8 cellular contexts compared by ENCODE assay signal in the genomic region with DNA sequence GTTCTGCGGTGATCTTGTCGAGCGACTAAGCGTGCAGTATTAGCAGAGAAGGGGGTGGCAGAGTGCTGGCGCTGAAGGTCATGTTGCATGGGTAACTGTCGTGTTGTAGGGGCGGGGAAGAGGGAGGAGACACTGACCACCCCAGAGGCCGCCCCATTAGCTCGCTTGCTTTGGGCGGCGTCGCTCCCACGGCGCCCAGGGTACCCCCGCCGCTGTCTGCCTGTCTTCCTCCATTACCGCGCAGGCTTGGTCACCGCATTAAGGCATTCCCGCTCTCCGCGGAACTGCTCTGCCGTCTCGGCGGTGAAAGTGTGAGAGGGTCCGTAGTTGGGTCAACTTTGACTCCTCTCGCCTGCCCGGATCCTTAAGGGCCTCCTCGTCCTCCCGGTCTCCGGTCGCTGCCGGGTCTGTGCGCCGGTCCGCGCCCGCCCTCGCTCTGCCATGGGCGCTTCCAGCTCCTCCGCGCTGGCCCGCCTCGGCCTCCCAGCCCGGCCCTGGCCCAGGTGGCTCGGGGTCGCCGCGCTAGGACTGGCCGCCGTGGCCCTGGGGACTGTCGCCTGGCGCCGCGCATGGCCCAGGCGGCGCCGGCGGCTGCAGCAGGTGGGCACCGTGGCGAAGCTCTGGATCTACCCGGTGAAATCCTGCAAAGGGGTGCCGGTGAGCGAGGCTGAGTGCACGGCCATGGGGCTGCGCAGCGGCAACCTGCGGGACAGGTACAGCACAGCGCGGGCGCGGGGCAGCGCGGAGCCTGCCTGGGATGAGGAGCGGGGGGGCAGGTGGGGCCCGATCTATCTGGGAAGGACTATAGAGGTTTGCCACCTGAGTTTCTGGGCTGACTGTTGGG. TPM values are rescaled to one million over a fixed set of nuclear protein-coding genes. Genes with fewer than 3 reads are reported as not detected.
DNase-seq lines count a peak whose midpoint lies in the region; ATAC-seq and TF ChIP-seq lines count a peak whose summit lies in the region.

A gene (plus strand): TSS at position 232 of the 844 bp plus-strand sequence. CDS start 210 bp downstream, at position 442.

- POLR2A ChIA-PET in SK-N-SH (lab: Yijun Ruan, JAX): interaction anchor here (0.8 to 2.0 kb wide), 2 partner anchors 15 to 38 kb away, joined by 3 to 5 read pairs; a partner anchor contains a TSS

- no peaks in the 10 kb centered on the region for H3F3A ChIP-seq in SK-N-SH (replicated peaks; ENCODE audit: insufficient read depth)

- H3K4me2 ChIP-seq in SK-N-SH: peak within 1 kb of the TSS; percentile 80

- peak; percentile 78 for ATAC-seq in GM21447 (IDR thresholded peaks at IDR 0.05; ENCODE audit: unreplicated experiment)
- ATAC-seq in lung (ENCODE audit: insufficient read depth, low FRiP score): peak; percentile 92

- H3K27me3 ChIP-seq in HUES48 (ENCODE audit: control insufficient read depth, insufficient read depth, low read length) (peaks cover 47% of the 10 kb centered on the region), SK-N-SH (ENCODE audit: insufficient read depth) (no peaks in the 10 kb centered on the region), lung (ENCODE audit: control insufficient read depth, insufficient read depth) (no peaks in the 10 kb centered on the region), subcutaneous abdominal adipose tissue (ENCODE audit: control insufficient read depth in 5 of 5, insufficient read depth in 4 of 5, low read length in 5 of 5) (peaks cover 0 to under 1% (median 0%) of the 10 kb centered on the region in 5 donors)

- CTCF ChIA-PET in SK-N-SH (lab: Yijun Ruan, JAX): interaction anchor here (0.5 to 3.5 kb wide), 13 partner anchors 12 to 1300 kb away, joined by 3 to 31 read pairs (median 4); no protein-coding TSS in a partner anchor

- H3K27me3 Mint-ChIP-seq in endothelial cell (ENCODE audit: unreplicated experiment): peaks cover 11% of the 10 kb centered on the region

- TF ChIP-seq CTCF in SK-N-SH (IDR thresholded peaks at IDR 0.05): no peak
- no peak for TF ChIP-seq CTCF in endothelial cell (IDR thresholded peaks at IDR 0.05; ENCODE audit: unreplicated experiment)
- TF ChIP-seq CTCF in lung (IDR thresholded peaks at IDR 0.05; ENCODE audit: control extremely low read depth, extremely low read depth): no peak

- WGBS in SK-N-SH (ENCODE audit: low lambda C conversion rate): 4% methylated on average over 8 of the region's 76 CpGs
- WGBS in lung, 2 donors: 1 to 2% methylated on average over 70 to 76 of the region's 76 CpGs

- peak within 1 kb of the TSS; percentile 72 for H3K9ac ChIP-seq in HUES48 (ENCODE audit: low read depth, low read length)
- H3K9ac ChIP-seq in SK-N-SH: peak within 1 kb of the TSS; percentile 64
- H3K9ac ChIP-seq in subcutaneous abdominal adipose tissue (ENCODE audit: low read length in 5 of 5): peak within 1 kb of the TSS; percentile 28 to 90 (median 84)

- H3K36me3 Mint-ChIP-seq in endothelial cell (ENCODE audit: low read depth, unreplicated experiment): no peaks in the 10 kb centered on the region

- DNase-seq in GM04503 (ENCODE audit: low read depth): peak; percentile 34
- peak; percentile 90 for DNase-seq in SK-N-SH
- DNase-seq in endothelial cell (ENCODE audit: low spot score): peak; percentile 44
- peak; percentile 85 for DNase-seq in lung (ENCODE audit: low spot score)
- no peak for DNase-seq in stimulated activated CD4-positive, alpha-beta T cell treated with anti-CD3 and anti-CD28 coated beads, Interleukin-12 subunit alpha, Interleukin-12 subunit beta, amount 100 ng/mL, for 4 hours

- H2AFZ ChIP-seq in SK-N-SH (ENCODE audit: low read depth): peak within 1 kb of the TSS; percentile 86

- H3K27ac Mint-ChIP-seq in endothelial cell (ENCODE audit: unreplicated experiment): no peak within 1 kb of the TSS

- peak within 1 kb of the TSS; percentile 90 for H3K4me3 Mint-ChIP-seq in endothelial cell (ENCODE audit: unreplicated experiment)

- H3K4me1 ChIP-seq in HUES48 (ENCODE audit: control insufficient read depth, insufficient read depth, low read length): peaks cover 24% of the 10 kb centered on the region
- H3K4me1 ChIP-seq in SK-N-SH (ENCODE audit: control insufficient read depth in 1 of 2, insufficient read depth in 2 of 2, low read depth in 1 of 2, low read length in 1 of 2): peaks cover 5 to 16% of the 10 kb centered on the region in 2 experiments; a peak in 1 of 4 replicates
- H3K4me1 ChIP-seq in lung (ENCODE audit: control insufficient read depth in 2 of 2, insufficient read depth in 2 of 2, low read length in 2 of 2): peaks cover 7 to 16% of the 10 kb centered on the region in 2 donors
- H3K4me1 ChIP-seq in subcutaneous abdominal adipose tissue (ENCODE audit: control insufficient read depth in 5 of 5, insufficient read depth in 5 of 5, low read length in 5 of 5): peaks cover 10 to 54% (median 41%) of the 10 kb centered on the region in 5 donors

- H3K4me1 Mint-ChIP-seq in endothelial cell (ENCODE audit: unreplicated experiment): peaks cover 20% of the 10 kb centered on the region

- no peaks in the 10 kb centered on the region for H3K9me2 ChIP-seq in SK-N-SH

- H3K4me3 ChIP-seq in HUES48 (ENCODE audit: low read depth, low read length) (peak within 1 kb of the TSS; percentile 82), SK-N-SH (ENCODE audit: low read depth in 2 of 2, low read length in 1 of 2) (peak within 1 kb of the TSS; percentile 76 to 81), lung (peak within 1 kb of the TSS; percentile 82), subcutaneous abdominal adipose tissue (ENCODE audit: low read depth in 1 of 5, low read length in 5 of 5) (peak within 1 kb of the TSS; percentile 84 to 92 (median 87))

- H3K9me3 ChIP-seq in HUES48 (ENCODE audit: control insufficient read depth, insufficient read depth, low read length) (no peaks in the 10 kb centered on the region), SK-N-SH (no peaks in the 10 kb centered on the region), lung (ENCODE audit: control insufficient read depth in 2 of 2, insufficient read depth in 1 of 2, low read length in 1 of 2) (peaks cover 0 to 3% of the 10 kb centered on the region in 2 donors), subcutaneous abdominal adipose tissue (ENCODE audit: control insufficient read depth in 5 of 5, low read length in 5 of 5) (no peaks in the 10 kb centered on the region)

- H3K9me3 Mint-ChIP-seq in endothelial cell (ENCODE audit: unreplicated experiment): no peaks in the 10 kb centered on the region

- TF ChIP-seq RAD21 in SK-N-SH (IDR thresholded peaks at IDR 0.05; ENCODE audit: low read length): 0 out of 2 replicates have a peak, but pooled peaks have one; percentile 2

- H4K20me1 ChIP-seq in SK-N-SH (ENCODE audit: insufficient read depth): no peaks in the 10 kb centered on the region

- 0 out of 4 replicates have a peak, but pooled peaks of 1 of the 2 experiments have one; percentile 5 for TF ChIP-seq EP300 in SK-N-SH (IDR thresholded peaks at IDR 0.05; ENCODE audit: borderline replicate concordance in 1 of 2, low read depth in 1 of 2, low read length in 1 of 2)

- H3K27ac ChIP-seq in HUES48 (ENCODE audit: low read depth, low read length) (peak within 1 kb of the TSS; percentile 62), SK-N-SH (ENCODE audit: low read depth in 2 of 2, low read length in 1 of 2) (peak within 1 kb of the TSS; percentile 43 to 78; a peak in 3 of 4 replicates), lung (ENCODE audit: low read depth in 1 of 2, low read length in 1 of 2) (peak within 1 kb of the TSS; percentile 95), subcutaneous abdominal adipose tissue (ENCODE audit: low read depth, low read length) (peak within 1 kb of the TSS; percentile 84)

- H3K36me3 ChIP-seq in HUES48 (ENCODE audit: control insufficient read depth, insufficient read depth, low read length): no peaks in the 10 kb centered on the region
- no peaks in the 10 kb centered on the region for H3K36me3 ChIP-seq in SK-N-SH (replicated peaks in 1 of 2; ENCODE audit: control insufficient read depth in 1 of 2, insufficient read depth in 2 of 2, low read length in 1 of 2)
- H3K36me3 ChIP-seq in lung (ENCODE audit: control insufficient read depth in 2 of 2, insufficient read depth in 2 of 2, low read length in 2 of 2): peaks cover 0 to 2% of the 10 kb centered on the region in 2 donors
- no peaks in the 10 kb centered on the region for H3K36me3 ChIP-seq in subcutaneous abdominal adipose tissue (ENCODE audit: control insufficient read depth in 5 of 5, insufficient read depth in 5 of 5, low read length in 5 of 5)

- H3K79me2 ChIP-seq in SK-N-SH (ENCODE audit: insufficient read depth): peaks cover 9% of the 10 kb centered on the region; the same call in 1 of the 2 replicates

TF ChIP-seq in SK-N-SH, 30 proteins besides CTCF, POLR2A, EP300 and RAD21 (continues in another document):
- TF ChIP-seq, protein P1, sequence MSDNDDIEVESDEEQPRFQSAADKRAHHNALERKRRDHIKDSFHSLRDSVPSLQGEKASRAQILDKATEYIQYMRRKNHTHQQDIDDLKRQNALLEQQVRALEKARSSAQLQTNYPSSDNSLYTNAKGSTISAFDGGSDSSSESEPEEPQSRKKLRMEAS (IDR thresholded peaks at IDR 0.05; ENCODE audit: low read depth): peak; percentile 35; the same call in 1 of the 2 replicates
- TF ChIP-seq YY1 (IDR thresholded peaks at IDR 0.05; ENCODE audit: low read depth): peak; percentile 65; the same call in 1 of the 2 replicates
- TF ChIP-seq, protein P2, sequence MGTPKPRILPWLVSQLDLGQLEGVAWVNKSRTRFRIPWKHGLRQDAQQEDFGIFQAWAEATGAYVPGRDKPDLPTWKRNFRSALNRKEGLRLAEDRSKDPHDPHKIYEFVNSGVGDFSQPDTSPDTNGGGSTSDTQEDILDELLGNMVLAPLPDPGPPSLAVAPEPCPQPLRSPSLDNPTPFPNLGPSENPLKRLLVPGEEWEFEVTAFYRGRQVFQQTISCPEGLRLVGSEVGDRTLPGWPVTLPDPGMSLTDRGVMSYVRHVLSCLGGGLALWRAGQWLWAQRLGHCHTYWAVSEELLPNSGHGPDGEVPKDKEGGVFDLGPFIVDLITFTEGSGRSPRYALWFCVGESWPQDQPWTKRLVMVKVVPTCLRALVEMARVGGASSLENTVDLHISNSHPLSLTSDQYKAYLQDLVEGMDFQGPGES (IDR thresholded peaks at IDR 0.05; ENCODE audit: low read depth, low read length): no peak
- peak; percentile 74 for TF ChIP-seq POLR2AphosphoS5 (IDR thresholded peaks at IDR 0.05; ENCODE audit: low read depth, low read length)

RNA-seq across cellular contexts. Expression of the gene that starts here (rescaled TPM):
- polyA plus RNA-seq in SK-N-SH (2012; rRNA removed) (6.0 and 6.1 TPM in 2 replicates), lung (10 to 100 TPM; 21.4 to 36.1 TPM)
- 4.2 and 4.4 TPM in 2 replicates for polyA plus RNA-seq in SK-N-SH (2012; cell fraction: cytosol; rRNA removed)
- polyA plus RNA-seq in SK-N-SH (2012; cell fraction: nucleus; rRNA removed): 19.4 and 19.6 TPM in 2 replicates
- total RNA-seq in endothelial cell (ENCODE audit: unreplicated experiment) (3.6 TPM), lung (10 to 100 TPM; 42.9 to 49.9 TPM)
